9 cellular contexts compared by ENCODE assay signal in the genomic region with DNA sequence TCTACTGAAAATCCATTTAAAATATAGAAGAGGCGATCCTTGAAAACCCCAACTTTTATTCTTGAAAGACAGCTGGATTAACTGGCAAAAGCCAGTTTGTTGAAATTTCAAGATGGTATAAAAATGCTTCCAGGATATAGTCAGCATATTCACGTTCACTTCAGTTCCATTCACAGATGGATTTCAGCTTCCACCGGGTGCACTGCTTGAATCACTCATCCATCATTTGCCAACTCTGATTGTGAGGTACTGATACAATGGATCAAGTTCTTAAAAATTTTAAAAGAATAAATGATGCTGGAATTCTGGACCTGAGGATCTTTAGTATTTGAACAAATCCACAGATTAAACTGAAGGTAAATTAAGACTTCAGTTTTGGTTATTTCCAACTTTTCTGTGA. TPM values are rescaled to one million over a fixed set of nuclear protein-coding genes. Genes with fewer than 3 reads are reported as not detected.
DNase-seq lines count a peak whose midpoint lies in the region; ATAC-seq and TF ChIP-seq lines count a peak whose summit lies in the region.
"Had no signal": no experiment of that assay in that cellular context is flagged by ENCODE, and none has a peak within 500 bp of the region (broad histone marks: within the 10 kb centered on the region; RNA-seq: fewer than 3 reads in every experiment).

No MANE protein-coding gene starts in this region.

- no peaks in the 10 kb centered on the region for H3K27me3 ChIP-seq in SU-DHL-6 (ENCODE audit: low read length)

- no peaks in the 10 kb centered on the region for H3K9me2 ChIP-seq in SU-DHL-6 (replicated peaks; ENCODE audit: insufficient read depth, low read length)

- H3K79me2 ChIP-seq in SU-DHL-6 (ENCODE audit: insufficient read depth, low read length), result peaks cover 55% of the 10 kb centered on the region

- peaks cover 5% of the 10 kb centered on the region; the same call in 1 of the 2 replicates for H3K9me3 ChIP-seq in SU-DHL-6 (ENCODE audit: insufficient read depth, low read length)

- H3K4me2 ChIP-seq in SU-DHL-6 (ENCODE audit: low read depth, low read length, poor library complexity, severe bottlenecking), result peak overlapping the region; percentile 60

- H4K20me1 ChIP-seq in SU-DHL-6 (ENCODE audit: low read depth, low read length), result peaks cover 30% of the 10 kb centered on the region

- CTCF ChIA-PET in activated CD8-positive, alpha-beta memory T cell treated with anti-CD3 and anti-CD28 coated beads, Interleukin-2, amount 10 ng/mL, durations not matched to agents 7 days and 5 days (lab: Charles Lee), result interaction anchor here (1.2 to 10.6 kb wide), 5 partner anchors 8 to 43 kb away, joined by 3 to 134 read pairs (median 19); partner anchors contain the start of gene H2AZ2

- DNase-seq in activated CD8-positive, alpha-beta memory T cell treated with anti-CD3 and anti-CD28 coated beads, Interleukin-2, amount 10 ng/mL, durations not matched to agents 7 days and 5 days, result no peak
- no peak for DNase-seq in activated CD8-positive, alpha-beta memory T cell treated with anti-CD3 and anti-CD28 coated beads for 24 hours
- DNase-seq in fibroblast of the aortic adventitia (ENCODE audit: low read depth) (no peak), UCSD-AML1 (lab: John Stamatoyannopoulos, UW; ENCODE audit: unreplicated experiment) (no peak), RPMI8226 (no peak)
- DNase-seq in stimulated activated naive B cell treated with anti-CD40 and anti-IgM and Interleukin-4, amounts not matched to agents 10 μg/mL and 1 μg/mL and 100 μg/mL, for 72 hours, result no peak
- DNase-seq: NCI-H2081 treated with DMSO at 0.1 percent for 48 hours had no signal

- H3K9me3 Mint-ChIP-seq in activated CD8-positive, alpha-beta memory T cell treated with anti-CD3 and anti-CD28 coated beads, Interleukin-2, amount 10 ng/mL, durations not matched to agents 7 days and 5 days (ENCODE audit: low read depth), result no peaks in the 10 kb centered on the region
- no peaks in the 10 kb centered on the region for H3K9me3 Mint-ChIP-seq in stimulated activated naive B cell treated with anti-CD40 and anti-IgM and Interleukin-4, amounts not matched to agents 10 μg/mL and 1 μg/mL and 100 μg/mL, for 72 hours

- peak overlapping the region; percentile 97 for H3K27ac Mint-ChIP-seq in activated CD8-positive, alpha-beta memory T cell treated with anti-CD3 and anti-CD28 coated beads, Interleukin-2, amount 10 ng/mL, durations not matched to agents 7 days and 5 days
- H3K27ac Mint-ChIP-seq in stimulated activated naive B cell treated with anti-CD40 and anti-IgM and Interleukin-4, amounts not matched to agents 10 μg/mL and 1 μg/mL and 100 μg/mL, for 72 hours, result no peak overlapping the region

- peak overlapping the region; percentile 30 for H3K4me3 ChIP-seq in SU-DHL-6 (ENCODE audit: insufficient read depth, low read length, poor library complexity, severe bottlenecking)
- peak overlapping the region; percentile 85 for H3K4me3 ChIP-seq in fibroblast of the aortic adventitia (ENCODE audit: low read depth, low read length)

- peaks cover 29% of the 10 kb centered on the region for H3K36me3 ChIP-seq in SU-DHL-6 (ENCODE audit: low read length)

- H3K9ac ChIP-seq in SU-DHL-6 (ENCODE audit: low read length), result no peak overlapping the region; the same call in 1 of the 2 replicates

- ATAC-seq in activated CD8-positive, alpha-beta memory T cell treated with anti-CD3 and anti-CD28 coated beads, Interleukin-2, amount 10 ng/mL, durations not matched to agents 7 days and 5 days, result no peak
- no peak for ATAC-seq in stimulated activated naive B cell treated with anti-CD40 and anti-IgM and Interleukin-4, amounts not matched to agents 10 μg/mL and 1 μg/mL and 100 μg/mL, for 72 hours (replicated peaks)
- ATAC-seq in HG03108 (IDR thresholded peaks at IDR 0.05; ENCODE audit: unreplicated experiment), result no peak

- peaks cover 66% of the 10 kb centered on the region for H3K4me1 Mint-ChIP-seq in activated CD8-positive, alpha-beta memory T cell treated with anti-CD3 and anti-CD28 coated beads, Interleukin-2, amount 10 ng/mL, durations not matched to agents 7 days and 5 days
- H3K4me1 Mint-ChIP-seq in stimulated activated naive B cell treated with anti-CD40 and anti-IgM and Interleukin-4, amounts not matched to agents 10 μg/mL and 1 μg/mL and 100 μg/mL, for 72 hours, result peaks cover 21 to 53% of the 10 kb centered on the region in 2 donors

- no peaks in the 10 kb centered on the region for H3K27me3 Mint-ChIP-seq in activated CD8-positive, alpha-beta memory T cell treated with anti-CD3 and anti-CD28 coated beads, Interleukin-2, amount 10 ng/mL, durations not matched to agents 7 days and 5 days
- no peaks in the 10 kb centered on the region for H3K27me3 Mint-ChIP-seq in stimulated activated naive B cell treated with anti-CD40 and anti-IgM and Interleukin-4, amounts not matched to agents 10 μg/mL and 1 μg/mL and 100 μg/mL, for 72 hours

- H3F3A ChIP-seq in SU-DHL-6 (ENCODE audit: insufficient read depth), result peaks cover 39% of the 10 kb centered on the region

- H3K4me3 Mint-ChIP-seq in activated CD8-positive, alpha-beta memory T cell treated with anti-CD3 and anti-CD28 coated beads, Interleukin-2, amount 10 ng/mL, durations not matched to agents 7 days and 5 days, result peak overlapping the region; percentile 93
- H3K4me3 Mint-ChIP-seq in stimulated activated naive B cell treated with anti-CD40 and anti-IgM and Interleukin-4, amounts not matched to agents 10 μg/mL and 1 μg/mL and 100 μg/mL, for 72 hours, result peak overlapping the region; percentile 25 to 89

- no peak overlapping the region for H3K27ac ChIP-seq in SU-DHL-6 (ENCODE audit: low read depth, low read length)

- H3K36me3 Mint-ChIP-seq in activated CD8-positive, alpha-beta memory T cell treated with anti-CD3 and anti-CD28 coated beads, Interleukin-2, amount 10 ng/mL, durations not matched to agents 7 days and 5 days, result peaks cover 50% of the 10 kb centered on the region
- H3K36me3 Mint-ChIP-seq in stimulated activated naive B cell treated with anti-CD40 and anti-IgM and Interleukin-4, amounts not matched to agents 10 μg/mL and 1 μg/mL and 100 μg/mL, for 72 hours, result peaks cover 24 to 39% of the 10 kb centered on the region in 2 donors

- no peak overlapping the region for H2AFZ ChIP-seq in SU-DHL-6 (ENCODE audit: low read depth, low read length, severe bottlenecking)

- no peak for TF ChIP-seq CTCF in SU-DHL-6 (IDR thresholded peaks at IDR 0.05; ENCODE audit: insufficient read depth, low read length, poor library complexity, severe bottlenecking)
- no peak for TF ChIP-seq CTCF in fibroblast of the aortic adventitia (IDR thresholded peaks at IDR 0.05; ENCODE audit: insufficient read depth, low read length)

RNA-seq across cellular contexts. Expression of gene PURB, which starts 2.4 kb away (rescaled TPM):
- 10 to 100 TPM; 33.4 to 35.4 TPM for total RNA-seq in activated CD8-positive, alpha-beta memory T cell treated with anti-CD3 and anti-CD28 coated beads, Interleukin-2, amount 10 ng/mL, durations not matched to agents 7 days and 5 days
- 10.5 and 27.2 TPM in 2 replicates for total RNA-seq in fibroblast of the aortic adventitia (ENCODE audit: low replicate concordance)

RNA-seq across cellular contexts. Expression of gene H2AZ2, which starts 35.0 kb away (rescaled TPM):
- total RNA-seq in activated CD8-positive, alpha-beta memory T cell treated with anti-CD3 and anti-CD28 coated beads, Interleukin-2, amount 10 ng/mL, durations not matched to agents 7 days and 5 days, result 100 to 1,000 TPM; 302 to 331 TPM
- 69.1 and 122 TPM in 2 replicates for total RNA-seq in fibroblast of the aortic adventitia (ENCODE audit: low replicate concordance)
